Comparison of ENCODE assay signal across 1 cellular context in genomic region chr3:175326041-175326440, GRCh38.
TF ChIP-seq lines count a peak whose summit lies in the region.

No MANE protein-coding gene starts in this region.

TF ChIP-seq in GM23338, 12 proteins besides CTCF, POLR2A, EP300 and RAD21 (continued from another document):
- no peak for TF ChIP-seq ZNF462 (CRISPR knock-in tag; IDR thresholded peaks at IDR 0.05)
- no peak for TF ChIP-seq ZNF114 (CRISPR knock-in tag; IDR thresholded peaks at IDR 0.05)
- TF ChIP-seq REST (IDR thresholded peaks at IDR 0.05; ENCODE audit: unreplicated experiment) = no peak
- no peak for TF ChIP-seq POLR2AphosphoS5 (IDR thresholded peaks at IDR 0.05; ENCODE audit: low read depth)
- no peak for TF ChIP-seq STAT1 (IDR thresholded peaks at IDR 0.05; ENCODE audit: unreplicated experiment)
- no peak for TF ChIP-seq JUNB (IDR thresholded peaks at IDR 0.05; ENCODE audit: unreplicated experiment)
- no peak for TF ChIP-seq ZNF331 (CRISPR knock-in tag; IDR thresholded peaks at IDR 0.05; ENCODE audit: low read depth)
- TF ChIP-seq EZH2 (IDR thresholded peaks at IDR 0.05; ENCODE audit: low read depth, unreplicated experiment) = no peak
- no peak for TF ChIP-seq CREB1 (CRISPR knock-in tag; IDR thresholded peaks at IDR 0.05; ENCODE audit: low read depth)
- no peak for TF ChIP-seq EZH2phosphoT487 (IDR thresholded peaks at IDR 0.05; ENCODE audit: unreplicated experiment)
TF ChIP-seq in GM23338: peak in this region for 0.
